Comparison of ENCODE assay signal across 1 cellular context in the genomic region with DNA sequence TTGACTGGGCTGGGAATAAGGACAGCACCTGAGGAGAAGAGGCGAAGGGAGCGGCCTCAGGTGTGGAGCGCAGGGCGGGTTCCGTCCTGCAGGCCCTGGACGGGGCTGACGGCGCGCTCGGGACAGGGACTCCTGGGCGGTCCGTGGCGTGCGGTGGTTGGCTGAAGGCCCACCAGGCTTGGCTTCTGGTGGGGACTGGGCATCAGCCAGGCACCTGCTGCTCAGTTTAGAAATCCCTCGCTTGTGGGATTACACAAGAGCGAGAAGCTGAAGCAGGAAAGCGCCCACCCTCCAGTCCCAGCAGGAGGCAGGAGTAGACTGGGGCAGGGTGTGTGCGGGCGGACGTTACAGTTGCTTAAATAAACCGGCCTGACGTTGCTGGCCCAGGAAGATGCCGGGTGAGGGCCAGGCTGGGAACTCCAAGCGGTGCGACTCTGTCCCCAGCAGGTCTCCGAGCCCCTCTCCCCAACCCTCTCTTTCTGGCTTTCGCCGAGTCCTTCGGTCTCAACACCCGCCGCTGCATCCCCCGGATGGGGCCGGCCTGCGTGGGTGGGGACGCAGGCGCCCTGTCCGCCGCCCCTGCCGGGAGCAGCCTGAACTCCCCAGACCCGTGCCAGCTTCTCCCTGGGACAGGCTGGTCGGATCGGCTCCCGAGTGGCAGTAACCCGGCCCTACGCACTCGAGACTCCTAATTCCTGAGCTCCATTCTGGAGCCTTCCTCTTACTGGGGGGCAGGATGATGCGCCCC.
TF ChIP-seq lines count a peak whose summit lies in the region.

No MANE protein-coding gene starts in this region.

TF ChIP-seq in IMR-90, 13 proteins besides CTCF, POLR2A, EP300 and RAD21 (continued from another document):
- no peak for TF ChIP-seq NFE2L2 (IDR thresholded peaks at IDR 0.05; ENCODE audit: low read depth, low read length)
- TF ChIP-seq, protein P1, sequence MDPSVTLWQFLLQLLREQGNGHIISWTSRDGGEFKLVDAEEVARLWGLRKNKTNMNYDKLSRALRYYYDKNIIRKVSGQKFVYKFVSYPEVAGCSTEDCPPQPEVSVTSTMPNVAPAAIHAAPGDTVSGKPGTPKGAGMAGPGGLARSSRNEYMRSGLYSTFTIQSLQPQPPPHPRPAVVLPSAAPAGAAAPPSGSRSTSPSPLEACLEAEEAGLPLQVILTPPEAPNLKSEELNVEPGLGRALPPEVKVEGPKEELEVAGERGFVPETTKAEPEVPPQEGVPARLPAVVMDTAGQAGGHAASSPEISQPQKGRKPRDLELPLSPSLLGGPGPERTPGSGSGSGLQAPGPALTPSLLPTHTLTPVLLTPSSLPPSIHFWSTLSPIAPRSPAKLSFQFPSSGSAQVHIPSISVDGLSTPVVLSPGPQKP (IDR thresholded peaks at IDR 0.05; ENCODE audit: borderline replicate concordance, low read depth, low read length) = no peak
- no peak for TF ChIP-seq CHD1 (IDR thresholded peaks at IDR 0.05; ENCODE audit: low read depth, low read length)
- TF ChIP-seq CEBPB (IDR thresholded peaks at IDR 0.05; ENCODE audit: low read depth, low read length) = peak; percentile 87
- no peak for TF ChIP-seq FOS (IDR thresholded peaks at IDR 0.05; ENCODE audit: low read depth, low read length)
- TF ChIP-seq, protein P2, sequence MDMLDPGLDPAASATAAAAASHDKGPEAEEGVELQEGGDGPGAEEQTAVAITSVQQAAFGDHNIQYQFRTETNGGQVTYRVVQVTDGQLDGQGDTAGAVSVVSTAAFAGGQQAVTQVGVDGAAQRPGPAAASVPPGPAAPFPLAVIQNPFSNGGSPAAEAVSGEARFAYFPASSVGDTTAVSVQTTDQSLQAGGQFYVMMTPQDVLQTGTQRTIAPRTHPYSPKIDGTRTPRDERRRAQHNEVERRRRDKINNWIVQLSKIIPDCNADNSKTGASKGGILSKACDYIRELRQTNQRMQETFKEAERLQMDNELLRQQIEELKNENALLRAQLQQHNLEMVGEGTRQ (IDR thresholded peaks at IDR 0.05; ENCODE audit: low read depth, low read length) = no peak
- peak; percentile 51 for TF ChIP-seq SMC3 (IDR thresholded peaks at IDR 0.05; ENCODE audit: low read depth, low read length)
TF ChIP-seq in IMR-90: peak in this region for 4.
